25 cellular contexts compared by ENCODE assay signal in the genomic region with DNA sequence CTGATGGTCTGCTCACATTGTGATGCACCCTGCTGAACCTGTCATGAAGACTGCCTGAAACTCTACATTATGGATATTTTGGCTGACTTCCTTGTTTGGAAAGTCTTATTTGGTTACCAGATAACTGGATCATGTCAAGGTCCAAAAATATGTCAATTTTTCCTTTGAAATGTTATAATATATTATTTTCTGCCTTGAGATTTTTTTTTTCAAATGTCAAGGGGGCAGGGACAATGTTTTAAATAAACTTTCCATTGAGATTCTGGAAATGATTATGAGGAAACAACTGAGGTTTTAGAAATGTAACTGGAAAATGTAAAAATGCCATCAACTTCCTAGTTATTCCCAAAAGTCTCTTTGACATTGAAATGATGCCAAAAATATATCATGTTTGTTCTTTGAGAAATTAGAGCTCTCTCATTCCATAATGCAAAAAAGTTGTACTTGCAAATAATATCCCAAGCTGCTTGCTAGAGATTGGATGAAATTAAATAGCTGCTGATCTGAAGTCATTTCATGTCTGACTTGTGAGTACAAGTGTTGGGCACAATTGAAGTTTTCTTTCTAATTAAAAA.
"Had no signal": no experiment of that assay in that cellular context is flagged by ENCODE, and none has a peak within 500 bp of the region (broad histone marks: within the 10 kb centered on the region; RNA-seq: fewer than 3 reads in every experiment).

No MANE protein-coding gene starts in this region.

- H3K27me3 ChIP-seq: MG63, SJSA1 had no signal

- H3K4me1 Mint-ChIP-seq: activated CD8-positive, alpha-beta memory T cell treated with anti-CD3 and anti-CD28 coated beads, Interleukin-2, amount 10 ng/mL, durations not matched to agents 7 days and 5 days; activated naive CD4-positive, alpha-beta T cell treated with anti-CD3 and anti-CD28 coated beads, Interleukin-2, amount 50 U/mL, for 24 hours; central memory CD8-positive, alpha-beta T cell; T-helper 17 cell had no signal

- H3K9me3 Mint-ChIP-seq: activated naive CD4-positive, alpha-beta T cell treated with anti-CD3 and anti-CD28 coated beads, Interleukin-2, amount 50 U/mL, for 24 hours; activated T-cell treated with anti-CD3 and anti-CD28 coated beads, Interleukin-2, amount 50 U/mL, for 24 hours; activated T-helper 1 cell treated with anti-CD3 and anti-CD28 coated beads, Interleukin-12 subunit alpha, Interleukin-12 subunit beta, Interleukin-2, Interleukin-4 antibody, amounts not matched to agents 30 ng/mL and 10 ng/mL and 1 ng/mL, durations not matched to agents 14 hours and 24 hours and 36 hours; brain; central memory CD8-positive, alpha-beta T cell had no signal

- H3K36me3 Mint-ChIP-seq: activated CD8-positive, alpha-beta memory T cell treated with anti-CD3 and anti-CD28 coated beads, Interleukin-2, amount 10 ng/mL, durations not matched to agents 7 days and 5 days; activated naive CD4-positive, alpha-beta T cell treated with anti-CD3 and anti-CD28 coated beads, Interleukin-2, amount 50 U/mL, for 24 hours; brain had no signal

- H3K27me3 Mint-ChIP-seq: activated CD8-positive, alpha-beta memory T cell treated with anti-CD3 and anti-CD28 coated beads, Interleukin-2, amount 10 ng/mL, durations not matched to agents 7 days and 5 days; activated naive CD4-positive, alpha-beta T cell treated with anti-CD3 and anti-CD28 coated beads, Interleukin-2, amount 50 U/mL, for 24 hours; activated T-cell treated with anti-CD3 and anti-CD28 coated beads, Interleukin-2, amount 50 U/mL, for 24 hours; central memory CD8-positive, alpha-beta T cell; T-helper 17 cell had no signal

- H3K9me3 ChIP-seq: MG63, SJSA1 had no signal

- DNase-seq: activated CD4-positive, alpha-beta T cell treated with anti-CD3 and anti-CD28 coated beads for 48 hours; activated CD4-positive, alpha-beta T cell treated with anti-CD3 and anti-CD28 coated beads, Interleukin-2, amount 50 U/mL, for 4 hours; activated CD4-positive, CD25-positive, alpha-beta regulatory T cell treated with anti-CD3 and anti-CD28 coated beads, Interleukin-2, amount 50 U/mL, for 72 hours; activated CD8-positive, alpha-beta memory T cell treated with anti-CD3 and anti-CD28 coated beads, Interleukin-2, amount 10 ng/mL, durations not matched to agents 7 days and 5 days; activated effector memory CD4-positive, alpha-beta T cell treated with Interleukin-2 at 50 U/mL for 16 hours; activated naive CD4-positive, alpha-beta T cell; activated T-cell treated with anti-CD3 and anti-CD28 coated beads, Interleukin-2, amount 50 U/mL, for 24 hours; amygdala; MG63; MV-4-11; NCI-H1092 treated with DMSO at 0.1 percent for 48 hours; NCI-H1417 treated with DMSO at 0.1 percent for 48 hours; NCI-H1694 treated with DMSO at 0.1 percent for 48 hours; NCI-H2081; NCI-H446; NCI-H524; SHP77; T-helper 17 cell; T-helper 9 cell had no signal

- H3K4me1 ChIP-seq: SJSA1 had no signal

- H3K27ac Mint-ChIP-seq: activated CD8-positive, alpha-beta memory T cell treated with anti-CD3 and anti-CD28 coated beads, Interleukin-2, amount 10 ng/mL, durations not matched to agents 7 days and 5 days; activated naive CD4-positive, alpha-beta T cell treated with anti-CD3 and anti-CD28 coated beads, Interleukin-2, amount 50 U/mL, for 24 hours; activated T-cell treated with anti-CD3 and anti-CD28 coated beads, Interleukin-2, amount 50 U/mL, for 24 hours; activated T-helper 1 cell treated with anti-CD3 and anti-CD28 coated beads, Interleukin-12 subunit alpha, Interleukin-12 subunit beta, Interleukin-2, Interleukin-4 antibody, amounts not matched to agents 30 ng/mL and 10 ng/mL and 1 ng/mL, durations not matched to agents 14 hours and 24 hours and 36 hours; T-helper 17 cell; WTC11 had no signal

- ATAC-seq: activated CD8-positive, alpha-beta memory T cell treated with anti-CD3 and anti-CD28 coated beads, Interleukin-2, amount 10 ng/mL, durations not matched to agents 7 days and 5 days; T-helper 17 cell; WTC11 had no signal

- H3K4me3 ChIP-seq: MG63, SJSA1 had no signal

- H3K36me3 ChIP-seq: MG63, SJSA1 had no signal

- H3K27ac ChIP-seq: SJSA1 had no signal

- H3K4me3 Mint-ChIP-seq: activated CD8-positive, alpha-beta memory T cell treated with anti-CD3 and anti-CD28 coated beads, Interleukin-2, amount 10 ng/mL, durations not matched to agents 7 days and 5 days; activated naive CD4-positive, alpha-beta T cell treated with anti-CD3 and anti-CD28 coated beads, Interleukin-2, amount 50 U/mL, for 24 hours; activated T-cell treated with anti-CD3 and anti-CD28 coated beads, Interleukin-2, amount 50 U/mL, for 24 hours; activated T-helper 1 cell treated with anti-CD3 and anti-CD28 coated beads, Interleukin-12 subunit alpha, Interleukin-12 subunit beta, Interleukin-2, Interleukin-4 antibody, amounts not matched to agents 30 ng/mL and 10 ng/mL and 1 ng/mL, durations not matched to agents 14 hours and 24 hours and 36 hours; brain; central memory CD8-positive, alpha-beta T cell; T-helper 17 cell; WTC11 had no signal
